Comparison of ENCODE assay signal across 8 cellular contexts in the genomic region with DNA sequence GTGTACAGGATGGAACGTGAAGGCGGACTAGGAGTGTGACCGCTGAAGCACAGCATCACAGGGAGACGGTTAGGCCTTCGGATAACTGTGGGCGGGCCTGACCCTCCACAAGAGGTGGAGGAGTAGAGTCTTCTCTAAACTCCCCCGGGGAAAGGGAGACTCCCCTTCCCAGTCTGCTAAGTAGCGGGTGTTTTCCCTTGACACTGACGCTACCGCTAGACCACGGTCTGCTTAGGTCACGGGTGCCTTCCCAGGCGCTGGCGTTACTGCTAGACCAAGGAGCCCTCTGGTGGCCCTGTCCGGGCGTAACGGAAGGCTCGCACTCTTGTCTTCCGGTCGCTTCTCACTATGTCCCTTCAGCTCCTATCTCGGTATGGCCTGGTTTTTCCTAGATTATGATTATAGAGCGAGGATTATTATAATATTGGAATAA. TPM values are rescaled to one million over a fixed set of nuclear protein-coding genes. Genes with fewer than 3 reads are reported as not detected.
DNase-seq lines count a peak whose midpoint lies in the region; ATAC-seq and TF ChIP-seq lines count a peak whose summit lies in the region.
"Not testable (repeated sequence)": the region's sequence is repeated elsewhere in the genome, so short reads cannot be mapped to it uniquely, and the experiment has no call there.

No MANE protein-coding gene starts in this region.

- H3K9me3 ChIP-seq in CD8-positive, alpha-beta T cell (ENCODE audit: low read length); GM23248 (ENCODE audit: low read depth): not testable (repeated sequence)

- not testable (repeated sequence) for H3K79me2 ChIP-seq in GM23248 (ENCODE audit: insufficient read depth)

- TF ChIP-seq CTCF in CD8-positive, alpha-beta T cell (IDR thresholded peaks at IDR 0.05): not testable (repeated sequence)
- peak; percentile 60 for TF ChIP-seq CTCF in foreskin keratinocyte (conservative IDR thresholded peaks at IDR 0.05)

- WGBS in GM23248 (ENCODE audit: low coverage in 1 of 2, low lambda C conversion rate in 2 of 2, missing lambda C conversion rate in 2 of 2), 2 experiments: 21 to 27% methylated on average over 17 of the region's 22 CpGs

- H3K4me3 ChIP-seq in CD8-positive, alpha-beta T cell (ENCODE audit: low read depth, low read length); GM23248: not testable (repeated sequence)

- not testable (repeated sequence) for H3K27me3 Mint-ChIP-seq in CD8-positive, alpha-beta T cell (ENCODE audit: low read depth)

- in situ Hi-C loops in GM23248 (cut with MboI); SK-MEL-5 (cut with HindIII; ENCODE audit: low pct_unique_long_range_greater_than_20kb, low sequenced_read_pairs): not testable (repeated sequence)

- H3K4me3 Mint-ChIP-seq in CD8-positive, alpha-beta T cell: peak overlapping the region; percentile 80
- H3K4me3 Mint-ChIP-seq in stimulated activated effector memory CD8-positive, alpha-beta T cell treated with anti-CD3 and anti-CD28 coated beads, Interleukin-12 subunit alpha, Interleukin-12 subunit beta, amount 100 ng/mL, for 72 hours: peak overlapping the region; percentile 74

- not testable (repeated sequence) for H3F3A ChIP-seq in GM23248 (ENCODE audit: insufficient read depth)

- DNase-seq in CD8-positive, alpha-beta T cell: peak in 1 of 7 experiments; percentile 17
- DNase-seq in GM23248: peak; percentile 52
- DNase-seq in NCI-H146 (lab: John Stamatoyannopoulos, UW): peak; percentile 27
- peak; percentile 45 for DNase-seq in SK-MEL-5 (ENCODE audit: low read depth, low spot score)
- peak in 1 of 2 donors; percentile 74 for DNase-seq in activated naive CD4-positive, alpha-beta T cell treated with anti-CD3 and anti-CD28 coated beads, Interleukin-2, amount 50 U/mL, for 72 hours (ENCODE audit: low spot score in 2 of 2)
- DNase-seq in foreskin keratinocyte; stimulated activated effector memory CD8-positive, alpha-beta T cell treated with anti-CD3 and anti-CD28 coated beads, Interleukin-12 subunit alpha, Interleukin-12 subunit beta, amount 100 ng/mL, for 72 hours (ENCODE audit: low spot score in 2 of 2): not testable (repeated sequence)
- DNase-seq in mucosa of gallbladder (ENCODE audit: low spot score): peak; percentile 55

- H3K36me3 ChIP-seq in CD8-positive, alpha-beta T cell (ENCODE audit: insufficient read depth, low read length); GM23248 (ENCODE audit: low read depth): not testable (repeated sequence)

- peak overlapping the region; percentile 87 for H3K27ac Mint-ChIP-seq in CD8-positive, alpha-beta T cell
- peak overlapping the region; percentile 91 to 93 for H3K27ac Mint-ChIP-seq in activated naive CD4-positive, alpha-beta T cell treated with anti-CD3 and anti-CD28 coated beads, Interleukin-2, amount 50 U/mL, for 72 hours
- peak overlapping the region; percentile 96 for H3K27ac Mint-ChIP-seq in stimulated activated effector memory CD8-positive, alpha-beta T cell treated with anti-CD3 and anti-CD28 coated beads, Interleukin-12 subunit alpha, Interleukin-12 subunit beta, amount 100 ng/mL, for 72 hours

- intact Hi-C loops in CD8-positive, alpha-beta T cell (cut with DNase I, micrococcal nuclease): loop anchor here in 1 of 2 experiments (2.0 kb wide), 1 partner anchor 97 kb away; no protein-coding TSS in a partner anchor

- H3K4me1 Mint-ChIP-seq in CD8-positive, alpha-beta T cell (ENCODE audit: low read depth): not testable (repeated sequence)
- peaks cover 15% of the 10 kb centered on the region for H3K4me1 Mint-ChIP-seq in stimulated activated effector memory CD8-positive, alpha-beta T cell treated with anti-CD3 and anti-CD28 coated beads, Interleukin-12 subunit alpha, Interleukin-12 subunit beta, amount 100 ng/mL, for 72 hours

- not testable (repeated sequence) for H3K9me2 ChIP-seq in GM23248 (ENCODE audit: insufficient read depth)

- CTCF ChIA-PET in CD8-positive, alpha-beta T cell (lab: Charles Lee): not testable (repeated sequence)

- not testable (repeated sequence) for H3K27me3 ChIP-seq in CD8-positive, alpha-beta T cell (ENCODE audit: insufficient read depth, low read length); GM23248 (replicated peaks; ENCODE audit: insufficient read depth); foreskin keratinocyte

- peak overlapping the region; percentile 67 for H3K9ac ChIP-seq in GM23248

- not testable (repeated sequence) for H3K27ac ChIP-seq in CD8-positive, alpha-beta T cell (ENCODE audit: low read depth, low read length); foreskin keratinocyte
- H3K27ac ChIP-seq in GM23248: peak overlapping the region; percentile 75

- H3K4me2 ChIP-seq in GM23248 (ENCODE audit: unreplicated experiment): peak overlapping the region; percentile 25

- not testable (repeated sequence) for H3K36me3 Mint-ChIP-seq in CD8-positive, alpha-beta T cell; activated naive CD4-positive, alpha-beta T cell treated with anti-CD3 and anti-CD28 coated beads, Interleukin-2, amount 50 U/mL, for 72 hours; stimulated activated effector memory CD8-positive, alpha-beta T cell treated with anti-CD3 and anti-CD28 coated beads, Interleukin-12 subunit alpha, Interleukin-12 subunit beta, amount 100 ng/mL, for 72 hours

- H3K9me3 Mint-ChIP-seq in CD8-positive, alpha-beta T cell; activated naive CD4-positive, alpha-beta T cell treated with anti-CD3 and anti-CD28 coated beads, Interleukin-2, amount 50 U/mL, for 72 hours; stimulated activated effector memory CD8-positive, alpha-beta T cell treated with anti-CD3 and anti-CD28 coated beads, Interleukin-12 subunit alpha, Interleukin-12 subunit beta, amount 100 ng/mL, for 72 hours: not testable (repeated sequence)

- peak; percentile 37 for ATAC-seq in CD8-positive, alpha-beta T cell
- ATAC-seq in activated naive CD4-positive, alpha-beta T cell treated with anti-CD3 and anti-CD28 coated beads, Interleukin-2, amount 50 U/mL, for 72 hours: peak; percentile 62 to 82
- ATAC-seq in foreskin keratinocyte: peak; percentile 33
- ATAC-seq in stimulated activated effector memory CD8-positive, alpha-beta T cell treated with anti-CD3 and anti-CD28 coated beads, Interleukin-12 subunit alpha, Interleukin-12 subunit beta, amount 100 ng/mL, for 72 hours: peak; percentile 68

- POLR2A ChIA-PET in CD8-positive, alpha-beta T cell (lab: Charles Lee): not testable (repeated sequence)

- peak overlapping the region; percentile 80 for H2AFZ ChIP-seq in GM23248

- not testable (repeated sequence) for H3K4me1 ChIP-seq in CD8-positive, alpha-beta T cell (ENCODE audit: insufficient read depth, low read length); GM23248 (ENCODE audit: insufficient read depth); foreskin keratinocyte

- H4K20me1 ChIP-seq in GM23248 (ENCODE audit: insufficient read depth): not testable (repeated sequence)

RNA-seq across cellular contexts. Expression of a gene that starts 6.6 kb away (rescaled TPM):
- total RNA-seq in CD8-positive, alpha-beta T cell: 10 to 100 TPM; 27.0 to 29.6 TPM
- 45.8 and 54.5 TPM in 2 replicates for total RNA-seq in GM23248 (2014; rRNA removed; shearing (Covaris generic))
- polyA plus RNA-seq in GM23248 (2016; fragmentation: Nextera tagmentation; extraction: Ambion mirVana): 42.8 and 44.9 TPM in 2 replicates
- total RNA-seq in SK-MEL-5 (2014; rRNA removed; shearing (Covaris generic)): 32.1 and 36.5 TPM in 2 replicates
- polyA plus RNA-seq in SK-MEL-5 (2015; cell fraction: cytosol; rRNA removed): 43.6 and 51.5 TPM in 2 replicates
- 56.9 and 75.0 TPM in 2 replicates for polyA plus RNA-seq in SK-MEL-5 (2015; cell fraction: nucleus; rRNA removed)
- total RNA-seq in activated naive CD4-positive, alpha-beta T cell treated with anti-CD3 and anti-CD28 coated beads, Interleukin-2, amount 50 U/mL, for 72 hours: 10 to 100 TPM; 35.7 to 39.7 TPM
- total RNA-seq in foreskin keratinocyte: 59.5 and 60.1 TPM in 2 replicates
- polyA plus RNA-seq in foreskin keratinocyte: 64.4 and 66.8 TPM in 2 replicates
- 27.9 TPM for total RNA-seq in mucosa of gallbladder

RNA-seq across cellular contexts. Expression of a gene that starts 33.8 kb away (rescaled TPM):
- 10 to 100 TPM; 55.4 to 69.6 TPM for total RNA-seq in CD8-positive, alpha-beta T cell
- 20.2 and 34.7 TPM in 2 replicates for total RNA-seq in GM23248 (2014; rRNA removed; shearing (Covaris generic))
- polyA plus RNA-seq in GM23248 (2016; fragmentation: Nextera tagmentation; extraction: Ambion mirVana) (11.6 and 12.1 TPM in 2 replicates), foreskin keratinocyte (53.9 and 57.4 TPM in 2 replicates)
- total RNA-seq in SK-MEL-5 (2014; rRNA removed; shearing (Covaris generic)): 31.3 and 36.3 TPM in 2 replicates
- polyA plus RNA-seq in SK-MEL-5 (2015; cell fraction: cytosol; rRNA removed): 25.4 and 30.1 TPM in 2 replicates
- polyA plus RNA-seq in SK-MEL-5 (2015; cell fraction: nucleus; rRNA removed): 230 and 279 TPM in 2 replicates
- 10 to 100 TPM; 30.1 to 33.1 TPM for total RNA-seq in activated naive CD4-positive, alpha-beta T cell treated with anti-CD3 and anti-CD28 coated beads, Interleukin-2, amount 50 U/mL, for 72 hours
- total RNA-seq in foreskin keratinocyte (46.1 and 51.0 TPM in 2 replicates), mucosa of gallbladder (20.3 TPM)

RNA-seq across cellular contexts. Expression of a gene that starts 35.0 kb away (rescaled TPM):
- 1 to 10 TPM; 1.0 to 1.3 TPM for total RNA-seq in CD8-positive, alpha-beta T cell
- 1.1 and 3.3 TPM in 2 replicates for total RNA-seq in GM23248 (2014; rRNA removed; shearing (Covaris generic))
- polyA plus RNA-seq in GM23248 (2016; fragmentation: Nextera tagmentation; extraction: Ambion mirVana) (0.44 and 0.76 TPM in 2 replicates), foreskin keratinocyte (0.79 TPM in 2 replicates)
- 0.29 TPM in 1 of 2 replicates, not detected in the other for total RNA-seq in SK-MEL-5 (2014; rRNA removed; shearing (Covaris generic))
- 0.18 and 0.60 TPM in 2 replicates for polyA plus RNA-seq in SK-MEL-5 (2015; cell fraction: cytosol; rRNA removed)
- polyA plus RNA-seq in SK-MEL-5 (2015; cell fraction: nucleus; rRNA removed): 1.1 and 2.4 TPM in 2 replicates
- total RNA-seq in activated naive CD4-positive, alpha-beta T cell treated with anti-CD3 and anti-CD28 coated beads, Interleukin-2, amount 50 U/mL, for 72 hours: under 1 TPM; 0.41 to 0.58 TPM
- total RNA-seq in foreskin keratinocyte (0.28 and 0.37 TPM in 2 replicates), mucosa of gallbladder (4.7 TPM)

RNA-seq across cellular contexts. Expression of a gene that starts 55.9 kb away (rescaled TPM):
- total RNA-seq in CD8-positive, alpha-beta T cell: under 1 TPM; 0.79 to 0.89 TPM
- total RNA-seq in GM23248 (2014; rRNA removed; shearing (Covaris generic)): not detected in 2 replicates
- 0.51 TPM in 1 of 2 replicates, not detected in the other for polyA plus RNA-seq in GM23248 (2016; fragmentation: Nextera tagmentation; extraction: Ambion mirVana)
- total RNA-seq in SK-MEL-5 (2014; rRNA removed; shearing (Covaris generic)): 0.05 TPM in 1 of 2 replicates, not detected in the other
- not detected in 2 replicates for polyA plus RNA-seq in SK-MEL-5 (2015; cell fraction: cytosol; rRNA removed)
- 5.7 TPM in 1 of 2 replicates, not detected in the other for polyA plus RNA-seq in SK-MEL-5 (2015; cell fraction: nucleus; rRNA removed)
- 1 to 10 TPM; 1.1 to 1.9 TPM for total RNA-seq in activated naive CD4-positive, alpha-beta T cell treated with anti-CD3 and anti-CD28 coated beads, Interleukin-2, amount 50 U/mL, for 72 hours
- 0.46 and 0.51 TPM in 2 replicates for total RNA-seq in foreskin keratinocyte
- 0.78 and 0.81 TPM in 2 replicates for polyA plus RNA-seq in foreskin keratinocyte
- 7.0 TPM for total RNA-seq in mucosa of gallbladder
